ENCODE assay signal across 1 cellular context in genomic region chr19:12945479-12946091, GRCh38.
TF ChIP-seq lines count a peak whose summit lies in the region.

RAD23A (plus strand) TSS chr19:12945862; CDS start chr19:12945949, 87 bp downstream.

TF ChIP-seq in K562, 482 proteins besides CTCF, POLR2A, EP300 and RAD21 (continued from another document and continues in another):
- TF ChIP-seq, protein P1, sequence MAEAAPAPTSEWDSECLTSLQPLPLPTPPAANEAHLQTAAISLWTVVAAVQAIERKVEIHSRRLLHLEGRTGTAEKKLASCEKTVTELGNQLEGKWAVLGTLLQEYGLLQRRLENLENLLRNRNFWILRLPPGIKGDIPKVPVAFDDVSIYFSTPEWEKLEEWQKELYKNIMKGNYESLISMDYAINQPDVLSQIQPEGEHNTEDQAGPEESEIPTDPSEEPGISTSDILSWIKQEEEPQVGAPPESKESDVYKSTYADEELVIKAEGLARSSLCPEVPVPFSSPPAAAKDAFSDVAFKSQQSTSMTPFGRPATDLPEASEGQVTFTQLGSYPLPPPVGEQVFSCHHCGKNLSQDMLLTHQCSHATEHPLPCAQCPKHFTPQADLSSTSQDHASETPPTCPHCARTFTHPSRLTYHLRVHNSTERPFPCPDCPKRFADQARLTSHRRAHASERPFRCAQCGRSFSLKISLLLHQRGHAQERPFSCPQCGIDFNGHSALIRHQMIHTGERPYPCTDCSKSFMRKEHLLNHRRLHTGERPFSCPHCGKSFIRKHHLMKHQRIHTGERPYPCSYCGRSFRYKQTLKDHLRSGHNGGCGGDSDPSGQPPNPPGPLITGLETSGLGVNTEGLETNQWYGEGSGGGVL (CRISPR knock-in tag; IDR thresholded peaks at IDR 0.05) = no peak
- TF ChIP-seq ZBTB26 (CRISPR knock-in tag; IDR thresholded peaks at IDR 0.05) = peak; percentile 52; the same call in 1 of the 2 replicates
- TF ChIP-seq XRCC4 (IDR thresholded peaks at IDR 0.05; ENCODE audit: extremely low read depth, insufficient read depth, insufficient read length) = no peak
- TF ChIP-seq NFRKB (IDR thresholded peaks at IDR 0.05; ENCODE audit: low read depth) = no peak; the same call in 1 of the 2 replicates
- TF ChIP-seq E2F4 (CRISPR knock-in tag; IDR thresholded peaks at IDR 0.05; ENCODE audit: low read depth) = peak; percentile 89
- TF ChIP-seq CEBPZ (IDR thresholded peaks at IDR 0.05; ENCODE audit: borderline replicate concordance, low read depth, low read length) = no peak
- TF ChIP-seq E2F1 (CRISPR knock-in tag; IDR thresholded peaks at IDR 0.05) = peak; percentile 86
- peak; percentile 85 for TF ChIP-seq OTX1 (CRISPR knock-in tag; IDR thresholded peaks at IDR 0.05)
- TF ChIP-seq, protein P2, sequence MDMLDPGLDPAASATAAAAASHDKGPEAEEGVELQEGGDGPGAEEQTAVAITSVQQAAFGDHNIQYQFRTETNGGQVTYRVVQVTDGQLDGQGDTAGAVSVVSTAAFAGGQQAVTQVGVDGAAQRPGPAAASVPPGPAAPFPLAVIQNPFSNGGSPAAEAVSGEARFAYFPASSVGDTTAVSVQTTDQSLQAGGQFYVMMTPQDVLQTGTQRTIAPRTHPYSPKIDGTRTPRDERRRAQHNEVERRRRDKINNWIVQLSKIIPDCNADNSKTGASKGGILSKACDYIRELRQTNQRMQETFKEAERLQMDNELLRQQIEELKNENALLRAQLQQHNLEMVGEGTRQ (CRISPR knock-in tag; IDR thresholded peaks at IDR 0.05) = peak; percentile 98
- TF ChIP-seq SOX6 (IDR thresholded peaks at IDR 0.05) = peak; percentile 57; the same call in 1 of the 2 replicates
- TF ChIP-seq DIDO1 (tag; IDR thresholded peaks at IDR 0.05; ENCODE audit: low read depth) = no peak
- no peak for TF ChIP-seq STAT5A (IDR thresholded peaks at IDR 0.05; ENCODE audit: borderline replicate concordance, low read length)
- no peak for TF ChIP-seq MCM2 (IDR thresholded peaks at IDR 0.05; ENCODE audit: low read depth)
- TF ChIP-seq, protein P3, sequence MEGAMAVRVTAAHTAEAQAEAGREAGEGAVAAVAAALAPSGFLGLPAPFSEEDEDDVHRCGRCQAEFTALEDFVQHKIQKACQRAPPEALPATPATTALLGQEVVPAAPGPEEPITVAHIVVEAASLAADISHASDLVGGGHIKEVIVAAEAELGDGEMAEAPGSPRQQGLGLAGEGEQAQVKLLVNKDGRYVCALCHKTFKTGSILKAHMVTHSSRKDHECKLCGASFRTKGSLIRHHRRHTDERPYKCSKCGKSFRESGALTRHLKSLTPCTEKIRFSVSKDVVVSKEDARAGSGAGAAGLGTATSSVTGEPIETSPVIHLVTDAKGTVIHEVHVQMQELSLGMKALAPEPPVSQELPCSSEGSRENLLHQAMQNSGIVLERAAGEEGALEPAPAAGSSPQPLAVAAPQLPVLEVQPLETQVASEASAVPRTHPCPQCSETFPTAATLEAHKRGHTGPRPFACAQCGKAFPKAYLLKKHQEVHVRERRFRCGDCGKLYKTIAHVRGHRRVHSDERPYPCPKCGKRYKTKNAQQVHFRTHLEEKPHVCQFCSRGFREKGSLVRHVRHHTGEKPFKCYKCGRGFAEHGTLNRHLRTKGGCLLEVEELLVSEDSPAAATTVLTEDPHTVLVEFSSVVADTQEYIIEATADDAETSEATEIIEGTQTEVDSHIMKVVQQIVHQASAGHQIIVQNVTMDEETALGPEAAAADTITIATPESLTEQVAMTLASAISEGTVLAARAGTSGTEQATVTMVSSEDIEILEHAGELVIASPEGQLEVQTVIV (CRISPR knock-in tag; IDR thresholded peaks at IDR 0.05; ENCODE audit: borderline replicate concordance) = no peak
- no peak; the same call in 1 of the 2 replicates for TF ChIP-seq ZNF644 (tag; IDR thresholded peaks at IDR 0.05; ENCODE audit: low read depth)
- peak; percentile 96 for TF ChIP-seq SP1 (CRISPR knock-in tag; IDR thresholded peaks at IDR 0.05)
- no peak for TF ChIP-seq PHF21A (IDR thresholded peaks at IDR 0.05; ENCODE audit: borderline replicate concordance, low read depth)
- TF ChIP-seq U2AF1 (optimal IDR thresholded peaks at IDR 0.05; ENCODE audit: low read depth, low read length) = no peak
- TF ChIP-seq MAFF (IDR thresholded peaks at IDR 0.05; ENCODE audit: low read length) = no peak
- no peak for TF ChIP-seq XRCC3 (IDR thresholded peaks at IDR 0.05)
- TF ChIP-seq, protein P4, sequence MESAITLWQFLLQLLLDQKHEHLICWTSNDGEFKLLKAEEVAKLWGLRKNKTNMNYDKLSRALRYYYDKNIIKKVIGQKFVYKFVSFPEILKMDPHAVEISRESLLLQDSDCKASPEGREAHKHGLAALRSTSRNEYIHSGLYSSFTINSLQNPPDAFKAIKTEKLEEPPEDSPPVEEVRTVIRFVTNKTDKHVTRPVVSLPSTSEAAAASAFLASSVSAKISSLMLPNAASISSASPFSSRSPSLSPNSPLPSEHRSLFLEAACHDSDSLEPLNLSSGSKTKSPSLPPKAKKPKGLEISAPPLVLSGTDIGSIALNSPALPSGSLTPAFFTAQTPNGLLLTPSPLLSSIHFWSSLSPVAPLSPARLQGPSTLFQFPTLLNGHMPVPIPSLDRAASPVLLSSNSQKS (CRISPR knock-in tag; IDR thresholded peaks at IDR 0.05) = peak; percentile 75; the same call in 1 of the 2 replicates
- TF ChIP-seq NFXL1 (CRISPR knock-in tag; IDR thresholded peaks at IDR 0.05) = no peak
- TF ChIP-seq TBL1XR1 (IDR thresholded peaks at IDR 0.05; ENCODE audit: low read length in 2 of 2) = peak in 1 of 2 experiments; percentile 90; a peak in 2 of 4 replicates
- no peak for TF ChIP-seq TCF7 (IDR thresholded peaks at IDR 0.05; ENCODE audit: borderline replicate concordance)
- no peak for TF ChIP-seq BRCA1 (IDR thresholded peaks at IDR 0.05)
- TF ChIP-seq BRCA1 (CRISPR knock-in tag; IDR thresholded peaks at IDR 0.05) = no peak
- no peak for TF ChIP-seq ZSCAN29 (IDR thresholded peaks at IDR 0.05)
- peak; percentile 97 for TF ChIP-seq KHSRP (IDR thresholded peaks at IDR 0.05)
- peak; percentile 99 for TF ChIP-seq MAX (CRISPR knock-in tag; IDR thresholded peaks at IDR 0.05)
- TF ChIP-seq, protein P5, sequence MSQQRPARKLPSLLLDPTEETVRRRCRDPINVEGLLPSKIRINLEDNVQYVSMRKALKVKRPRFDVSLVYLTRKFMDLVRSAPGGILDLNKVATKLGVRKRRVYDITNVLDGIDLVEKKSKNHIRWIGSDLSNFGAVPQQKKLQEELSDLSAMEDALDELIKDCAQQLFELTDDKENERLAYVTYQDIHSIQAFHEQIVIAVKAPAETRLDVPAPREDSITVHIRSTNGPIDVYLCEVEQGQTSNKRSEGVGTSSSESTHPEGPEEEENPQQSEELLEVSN (IDR thresholded peaks at IDR 0.05; ENCODE audit: borderline replicate concordance in 1 of 2, extremely low read depth in 1 of 2, insufficient read depth in 1 of 2, insufficient read length in 1 of 2, low read depth in 1 of 2, low read length in 1 of 2, poor library complexity in 1 of 2, severe bottlenecking in 1 of 2) = peak; percentile 82 to 90
- peak; percentile 80 for TF ChIP-seq KDM5B (IDR thresholded peaks at IDR 0.05; ENCODE audit: insufficient replicate concordance, low read depth, low read length)
- TF ChIP-seq PKNOX1 (IDR thresholded peaks at IDR 0.05) = peak; percentile 79
- peak; percentile 57; the same call in 1 of the 2 replicates for TF ChIP-seq ZFP1 (CRISPR knock-in tag; IDR thresholded peaks at IDR 0.05)
- no peak for TF ChIP-seq HNRNPL (IDR thresholded peaks at IDR 0.05; ENCODE audit: low read depth, low read length)
- no peak for TF ChIP-seq TFAM (CRISPR knock-in tag; conservative IDR thresholded peaks at IDR 0.05)
- TF ChIP-seq, protein P6, sequence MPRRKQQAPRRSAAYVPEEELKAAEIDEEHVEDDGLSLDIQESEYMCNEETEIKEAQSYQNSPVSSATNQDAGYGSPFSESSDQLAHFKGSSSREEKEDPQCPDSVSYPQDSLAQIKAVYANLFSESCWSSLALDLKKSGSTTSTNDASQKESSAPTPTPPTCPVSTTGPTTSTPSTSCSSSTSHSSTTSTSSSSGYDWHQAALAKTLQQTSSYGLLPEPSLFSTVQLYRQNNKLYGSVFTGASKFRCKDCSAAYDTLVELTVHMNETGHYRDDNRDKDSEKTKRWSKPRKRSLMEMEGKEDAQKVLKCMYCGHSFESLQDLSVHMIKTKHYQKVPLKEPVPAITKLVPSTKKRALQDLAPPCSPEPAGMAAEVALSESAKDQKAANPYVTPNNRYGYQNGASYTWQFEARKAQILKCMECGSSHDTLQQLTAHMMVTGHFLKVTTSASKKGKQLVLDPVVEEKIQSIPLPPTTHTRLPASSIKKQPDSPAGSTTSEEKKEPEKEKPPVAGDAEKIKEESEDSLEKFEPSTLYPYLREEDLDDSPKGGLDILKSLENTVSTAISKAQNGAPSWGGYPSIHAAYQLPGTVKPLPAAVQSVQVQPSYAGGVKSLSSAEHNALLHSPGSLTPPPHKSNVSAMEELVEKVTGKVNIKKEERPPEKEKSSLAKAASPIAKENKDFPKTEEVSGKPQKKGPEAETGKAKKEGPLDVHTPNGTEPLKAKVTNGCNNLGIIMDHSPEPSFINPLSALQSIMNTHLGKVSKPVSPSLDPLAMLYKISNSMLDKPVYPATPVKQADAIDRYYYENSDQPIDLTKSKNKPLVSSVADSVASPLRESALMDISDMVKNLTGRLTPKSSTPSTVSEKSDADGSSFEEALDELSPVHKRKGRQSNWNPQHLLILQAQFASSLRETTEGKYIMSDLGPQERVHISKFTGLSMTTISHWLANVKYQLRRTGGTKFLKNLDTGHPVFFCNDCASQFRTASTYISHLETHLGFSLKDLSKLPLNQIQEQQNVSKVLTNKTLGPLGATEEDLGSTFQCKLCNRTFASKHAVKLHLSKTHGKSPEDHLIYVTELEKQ (CRISPR knock-in tag; IDR thresholded peaks at IDR 0.05) = no peak
- TF ChIP-seq CBX3 (IDR thresholded peaks at IDR 0.05; ENCODE audit: borderline replicate concordance in 1 of 2, low read length in 2 of 2) = no peak
- no peak for TF ChIP-seq YBX1 (IDR thresholded peaks at IDR 0.05)
- TF ChIP-seq RBM14 (IDR thresholded peaks at IDR 0.05; ENCODE audit: borderline replicate concordance, insufficient read depth, low read depth, low read length) = no peak
- TF ChIP-seq ZNF239 (CRISPR knock-in tag; IDR thresholded peaks at IDR 0.05) = no peak
- no peak for TF ChIP-seq ZNF232 (CRISPR knock-in tag; IDR thresholded peaks at IDR 0.05)
- no peak for TF ChIP-seq PHB2 (IDR thresholded peaks at IDR 0.05; ENCODE audit: low read depth)
- TF ChIP-seq RAD51 (IDR thresholded peaks at IDR 0.05; ENCODE audit: borderline replicate concordance, low read depth) = peak; percentile 98
- TF ChIP-seq CBX5 (IDR thresholded peaks at IDR 0.05; ENCODE audit: borderline replicate concordance, low read depth) = 0 out of 2 replicates have a peak, but pooled peaks have one; percentile 12
- TF ChIP-seq XRCC5 (IDR thresholded peaks at IDR 0.05; ENCODE audit: low read depth, low read length) = no peak
